Comparison of ENCODE assay signal across 20 cellular contexts in genomic region chr7:157992511-157993160, GRCh38.
"Had no signal": no experiment of that assay in that cellular context is flagged by ENCODE, and none has a peak within 500 bp of the region (broad histone marks: within the 10 kb centered on the region; RNA-seq: fewer than 3 reads in every experiment).

No MANE protein-coding gene starts in this region.

- H3K4me1 Mint-ChIP-seq: naive thymus-derived CD4-positive, alpha-beta T cell had no signal

- H3K27ac ChIP-seq: pancreas, right lobe of liver, stomach, thyroid gland had no signal

- H3K27me3 ChIP-seq: pancreas, right lobe of liver, thyroid gland had no signal

- H3K27ac Mint-ChIP-seq: effector memory CD8-positive, alpha-beta T cell; naive thymus-derived CD4-positive, alpha-beta T cell; nephron had no signal

- H3K4me1 ChIP-seq: pancreas, right lobe of liver, stomach, thyroid gland had no signal

- H3K9me3 Mint-ChIP-seq: effector memory CD8-positive, alpha-beta T cell; nephron had no signal

- H3K9me3 ChIP-seq: pancreas, right lobe of liver, thyroid gland had no signal

- H3K4me3 Mint-ChIP-seq: effector memory CD8-positive, alpha-beta T cell; naive thymus-derived CD4-positive, alpha-beta T cell; nephron had no signal

- H3K4me3 ChIP-seq: pancreas, right lobe of liver, stomach, thyroid gland had no signal

- H3K36me3 ChIP-seq: pancreas, right lobe of liver, stomach, thyroid gland had no signal

- H3K36me3 Mint-ChIP-seq: naive thymus-derived CD4-positive, alpha-beta T cell had no signal

- ATAC-seq: effector memory CD8-positive, alpha-beta T cell; left lobe of liver; naive thymus-derived CD4-positive, alpha-beta T cell; pancreas had no signal

- DNase-seq: cerebellar nuclear complex; cortex of kidney; effector memory CD8-positive, alpha-beta T cell; mesendoderm; midbrain; naive thymus-derived CD4-positive, alpha-beta T cell; occipital lobe; pancreas; small intestine; stimulated activated CD4-positive, alpha-beta T cell treated with anti-CD3 and anti-CD28 coated beads, Interleukin-12 subunit alpha, Interleukin-12 subunit beta, amount 100 ng/mL, for 4 hours; stimulated activated CD4-positive, alpha-beta T cell treated with anti-CD3 and anti-CD28 coated beads, Interleukin-1b, Interleukin-23, amount 100 ng/mL, for 48 hours; stimulated activated CD4-positive, alpha-beta T cell treated with anti-CD3 and anti-CD28 coated beads, Interleukin-4, amount 100 ng/mL, for 1 hour; stimulated activated CD8-positive, alpha-beta memory T cell treated with anti-CD3 and anti-CD28 coated beads, Interleukin-4, amount 100 ng/mL, for 48 hours; stimulated activated naive CD4-positive, alpha-beta T cell treated with Interleukin-2 at 50 U/mL for 16 hours; stomach; thyroid gland; trophoblast cell had no signal
